In the genomic region with DNA sequence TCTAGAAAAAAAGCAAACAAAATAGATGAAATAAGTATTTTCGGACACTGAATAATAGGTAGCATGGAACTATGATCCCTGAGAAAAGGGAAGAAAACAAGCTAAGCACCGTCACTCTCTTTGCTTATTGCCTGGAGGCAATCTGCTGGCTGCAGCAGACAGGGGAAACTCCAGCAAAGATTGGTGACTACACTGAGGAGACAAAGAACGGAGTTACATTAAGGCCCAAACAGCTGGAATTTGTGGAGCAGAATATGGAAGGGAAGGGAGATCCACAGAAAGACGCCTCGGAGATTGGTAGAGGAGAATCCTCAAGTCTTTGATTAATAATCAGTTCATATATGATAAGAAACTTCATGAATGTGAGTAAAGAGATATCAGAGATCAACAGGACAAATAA, we compare ENCODE assay signal across 27 cellular contexts.
DNase-seq lines count a peak whose midpoint lies in the region; FAIRE-seq and TF ChIP-seq lines count a peak whose summit lies in the region.
"Had no signal": no experiment of that assay in that cellular context is flagged by ENCODE, and none has a peak within 500 bp of the region (broad histone marks: within the 10 kb centered on the region; RNA-seq: fewer than 3 reads in every experiment).

No MANE protein-coding gene starts in this region.

- TF ChIP-seq CTCF in bronchial epithelial cell (IDR thresholded peaks at IDR 0.05; ENCODE audit: insufficient read depth, low read length, severe bottlenecking), result no peak
- TF ChIP-seq CTCF in keratinocyte (optimal IDR thresholded peaks at IDR 0.05 in 1 of 3, IDR thresholded peaks at IDR 0.05 in 1 of 3, conservative IDR thresholded peaks at IDR 0.05 in 1 of 3; ENCODE audit: extremely low read depth in 1 of 3, insufficient read depth in 2 of 3, low read length in 3 of 3), result no peak

- peak overlapping the region; percentile 83 for H2AFZ ChIP-seq in keratinocyte (ENCODE audit: control insufficient read depth, low read length)

- no peaks in the 10 kb centered on the region for H3K27me3 ChIP-seq in bronchial epithelial cell (ENCODE audit: control insufficient read depth, insufficient read depth, low read length)
- no peaks in the 10 kb centered on the region for H3K27me3 ChIP-seq in keratinocyte (ENCODE audit: control insufficient read depth, extremely low read depth, insufficient read depth, low read length)
- H3K27me3 ChIP-seq: BLaER1 treated with 17β-estradiol and CSF1 and Interleukin-3, amounts not matched to agents 10 nM and 100 nM; left lung; neutrophil; sigmoid colon; tibial artery had no signal

- H3K9ac ChIP-seq in keratinocyte (ENCODE audit: control insufficient read depth, extremely low read depth, insufficient read depth, low read length), result no peak overlapping the region
- H3K9ac ChIP-seq: BLaER1 treated with 17β-estradiol and CSF1 and Interleukin-3, amounts not matched to agents 10 nM and 100 nM had no signal

- peak overlapping the region; percentile 37 for H3K4me2 ChIP-seq in keratinocyte (ENCODE audit: control insufficient read depth, extremely low read depth, insufficient read depth, low read depth, low read length)
- H3K4me2 ChIP-seq: BLaER1 treated with 17β-estradiol and CSF1 and Interleukin-3, amounts not matched to agents 10 nM and 100 nM had no signal

- DNase-seq in NCI-H69 (lab: John Stamatoyannopoulos, UW) (peak; percentile 27), bronchial epithelial cell (ENCODE audit: low read depth) (peak; percentile 52), keratinocyte (ENCODE audit: low read depth, low spot score) (no peak), H54 (ENCODE audit: insufficient read length, low spot score) (no peak), activated T-cell treated with anti-CD3 and anti-CD28 coated beads for 4 hours (no peak), epidermal melanocyte (ENCODE audit: insufficient read length, low spot score) (no peak), ACHN (no peak)
- DNase-seq: activated CD4-positive, alpha-beta memory T cell treated with anti-CD3 and anti-CD28 coated beads, Interleukin-2, amount 10 ng/mL, durations not matched to agents 7 days and 5 days; activated CD8-positive, alpha-beta memory T cell treated with anti-CD3 and anti-CD28 coated beads, Interleukin-2, amount 50 U/mL, for 4 hours; amygdala; DMS153; hypothalamus; left lung; mesenchymal stem cell; NCI-H1092; NCI-H187; NCI-H2171; NCI-H524 treated with DMSO at 0.1 percent for 48 hours; NK-92 treated with Interleukin-12 subunit alpha and Interleukin-12 subunit beta, amount 100 ng/mL, for 24 hours; SHP77; sigmoid colon; stimulated activated CD4-positive, alpha-beta T cell treated with anti-CD3 and anti-CD28 coated beads, Interleukin-4, amount 100 ng/mL, for 24 hours; tibial artery had no signal

- H3K27ac ChIP-seq in keratinocyte (ENCODE audit: control insufficient read depth, insufficient read depth, low read length), result no peak overlapping the region
- H3K27ac ChIP-seq: BLaER1 treated with 17β-estradiol and CSF1 and Interleukin-3, amounts not matched to agents 10 nM and 100 nM; left lung; neutrophil; prostate gland; sigmoid colon; tibial artery had no signal

- H3K4me1 ChIP-seq in keratinocyte (ENCODE audit: control insufficient read depth, extremely low read depth, insufficient read depth, low read length), result peaks cover 2% of the 10 kb centered on the region
- H3K4me1 ChIP-seq: BLaER1 treated with 17β-estradiol and CSF1 and Interleukin-3, amounts not matched to agents 10 nM and 100 nM; left lung; prostate gland; sigmoid colon had no signal

- no peaks in the 10 kb centered on the region for H4K20me1 ChIP-seq in keratinocyte (ENCODE audit: control insufficient read depth, extremely low read depth, insufficient read depth, low read length)
- H4K20me1 ChIP-seq: BLaER1 treated with 17β-estradiol and CSF1 and Interleukin-3, amounts not matched to agents 10 nM and 100 nM had no signal

- dilution Hi-C loops in keratinocyte (cut with MboI; ENCODE audit: extremely low pct_ligation_motif_present, low sequenced_read_pairs), result no loop called here

- no peaks in the 10 kb centered on the region for H3K36me3 ChIP-seq in bronchial epithelial cell (ENCODE audit: control insufficient read depth, insufficient read depth, low read length)
- no peaks in the 10 kb centered on the region for H3K36me3 ChIP-seq in keratinocyte (ENCODE audit: control insufficient read depth in 2 of 2, extremely low read depth in 1 of 2, insufficient read depth in 2 of 2, low read length in 2 of 2)
- H3K36me3 ChIP-seq: BLaER1 treated with 17β-estradiol and CSF1 and Interleukin-3, amounts not matched to agents 10 nM and 100 nM; left lung; neutrophil; prostate gland; sigmoid colon had no signal

- in situ Hi-C loops in ACHN (cut with HindIII; ENCODE audit: low pct_ligation_motif_present, low pct_unique_long_range_greater_than_20kb, low sequenced_read_pairs), result no loop called here

- TF ChIP-seq POLR2A in H54 (IDR thresholded peaks at IDR 0.05; ENCODE audit: low read depth, low read length), result no peak

- H3K79me2 ChIP-seq in keratinocyte (ENCODE audit: control insufficient read depth, insufficient read depth, low read length), result no peaks in the 10 kb centered on the region

- H3K4me3 ChIP-seq in bronchial epithelial cell (ENCODE audit: low read depth, low read length) (no peak overlapping the region), keratinocyte (ENCODE audit: control insufficient read depth in 2 of 3, extremely low read depth in 1 of 3, insufficient read depth in 2 of 3, low read depth in 1 of 3, low read length in 3 of 3) (peak overlapping the region in 1 of 3 experiments; percentile 5)
- H3K4me3 ChIP-seq: BLaER1 treated with 17β-estradiol and CSF1 and Interleukin-3, amounts not matched to agents 10 nM and 100 nM; left lung; prostate gland; sigmoid colon; tibial artery had no signal

- no peak for FAIRE-seq in bronchial epithelial cell (lab: Jason Lieb, UNC)
- no peak for FAIRE-seq in keratinocyte (lab: Jason Lieb, UNC)
- no peak for FAIRE-seq in H54 (lab: Jason Lieb, UNC)
- FAIRE-seq: endothelial cell of umbilical vein had no signal

- no peaks in the 10 kb centered on the region for H3K9me1 ChIP-seq in keratinocyte (ENCODE audit: control insufficient read depth, extremely low read depth, insufficient read depth, low read length)

- no peaks in the 10 kb centered on the region for H3K9me3 ChIP-seq in keratinocyte (ENCODE audit: control insufficient read depth, low read depth, low read length)
- H3K9me3 ChIP-seq: BLaER1 treated with 17β-estradiol and CSF1 and Interleukin-3, amounts not matched to agents 10 nM and 100 nM; left lung; neutrophil; prostate gland; sigmoid colon; tibial artery had no signal

Comparison
In these comparisons a context has a peak if more than half of its experiments do, and no peak if none do; other contexts are left out.
1. DNase-seq: peak in NCI-H69 (single experiment) and bronchial epithelial cell (single experiment); none in keratinocyte (single experiment), H54 (single experiment), activated T-cell treated with anti-CD3 and anti-CD28 coated beads for 4 hours (single experiment), epidermal melanocyte (single experiment) and ACHN (single experiment).